ENCODE assay signal across 13 cellular contexts in genomic region chr17:27519550-27519949, GRCh38.
A peak's percentile ranks its signal among the peaks of the same experiment; 100 is the strongest.
DNase-seq lines count a peak whose midpoint lies in the region; ATAC-seq lines count a peak whose summit lies in the region.
"Had no signal": no experiment of that assay in that cellular context is flagged by ENCODE, and none has a peak within 500 bp of the region (broad histone marks: within the 10 kb centered on the region; RNA-seq: fewer than 3 reads in every experiment).

No MANE protein-coding gene starts in this region.

- H3K18ac ChIP-seq in neuronal stem cell (ENCODE audit: low read length), result peak overlapping the region; percentile 45

- peaks cover 2% of the 10 kb centered on the region for H3K79me1 ChIP-seq in neuronal stem cell (ENCODE audit: low read depth, low read length)

- H3K27ac ChIP-seq in neuronal stem cell (replicated peaks; ENCODE audit: low read length), result no peak overlapping the region
- H3K27ac ChIP-seq: hepatocyte, parathyroid adenoma had no signal

- no peak overlapping the region for H3K23ac ChIP-seq in neuronal stem cell (ENCODE audit: low read depth, low read length, poor library complexity)

- no peak overlapping the region for H3K4ac ChIP-seq in neuronal stem cell (ENCODE audit: low read length)

- no peak overlapping the region for H2BK5ac ChIP-seq in neuronal stem cell (ENCODE audit: low read length)

- ATAC-seq in GM18858 (IDR thresholded peaks at IDR 0.05; ENCODE audit: unreplicated experiment) (peak; percentile 45), GM21619 (IDR thresholded peaks at IDR 0.05; ENCODE audit: unreplicated experiment) (peak; percentile 65), HG03565 (IDR thresholded peaks at IDR 0.05; ENCODE audit: unreplicated experiment) (peak; percentile 57)
- ATAC-seq: CD8-positive, alpha-beta T cell had no signal

- DNase-seq in neuronal stem cell (ENCODE audit: low spot score) (no peak), EL (no peak), SK-N-DZ (ENCODE audit: low spot score) (no peak), dedifferentiated amniotic fluid mesenchymal stem cell (ENCODE audit: extremely low spot score) (no peak), NCI-H748 treated with DMSO at 0.1 percent for 48 hours (lab: John Stamatoyannopoulos, UW) (no peak)
- DNase-seq: CD8-positive, alpha-beta T cell; NCI-H226 had no signal

- H3K14ac ChIP-seq in neuronal stem cell (ENCODE audit: low read length), result no peak overlapping the region

- no peak overlapping the region for H3K4me3 ChIP-seq in neuronal stem cell (ENCODE audit: low read length in 2 of 2)
- H3K4me3 ChIP-seq: hepatocyte, lung had no signal

- no peaks in the 10 kb centered on the region for H3K9me3 ChIP-seq in neuronal stem cell (replicated peaks in 1 of 2; ENCODE audit: control insufficient read depth in 2 of 2, insufficient read depth in 1 of 2, low read depth in 1 of 2, low read length in 2 of 2)

- WGBS in neuronal stem cell (ENCODE audit: extremely low coverage in 2 of 2, insufficient read length in 2 of 2, insufficient replicate concordance in 1 of 2), 2 donors, result no CpG with 5 or more reads among the region's 4 CpGs

- peak overlapping the region; percentile 35 for H2AK5ac ChIP-seq in neuronal stem cell (ENCODE audit: low read depth, low read length)

- no peak overlapping the region for H4K91ac ChIP-seq in neuronal stem cell (ENCODE audit: low read depth, low read length, poor library complexity)

- H2BK12ac ChIP-seq in neuronal stem cell (ENCODE audit: low read length), result no peak overlapping the region

- no peak overlapping the region for H2BK120ac ChIP-seq in neuronal stem cell (ENCODE audit: low read depth, low read length)

- H2AFZ ChIP-seq in neuronal stem cell (ENCODE audit: low read length), result no peak overlapping the region
- H2AFZ ChIP-seq: hepatocyte, parathyroid adenoma had no signal

- H2BK15ac ChIP-seq in neuronal stem cell (ENCODE audit: low read length), result peak overlapping the region; percentile 31

- no peaks in the 10 kb centered on the region for H3K36me3 ChIP-seq in neuronal stem cell (replicated peaks in 1 of 2; ENCODE audit: control insufficient read depth in 2 of 2, insufficient read depth in 2 of 2, low read length in 2 of 2)

- H3K27me3 ChIP-seq in neuronal stem cell (ENCODE audit: control insufficient read depth in 3 of 3, insufficient read depth in 3 of 3, low read depth in 1 of 3, low read length in 3 of 3), result no peaks in the 10 kb centered on the region
- H3K27me3 ChIP-seq: hepatocyte had no signal

- no peak overlapping the region for H3K9ac ChIP-seq in neuronal stem cell (ENCODE audit: low read depth, low read length, poor library complexity)
- H3K9ac ChIP-seq: parathyroid adenoma had no signal

- no peak overlapping the region for H3K4me2 ChIP-seq in neuronal stem cell (ENCODE audit: insufficient read depth, low read length, poor library complexity, severe bottlenecking)
- H3K4me2 ChIP-seq: hepatocyte had no signal

- H3K4me1 ChIP-seq in neuronal stem cell (ENCODE audit: control insufficient read depth in 2 of 2, insufficient read depth in 1 of 2, low read depth in 1 of 2, low read length in 2 of 2), result peaks cover 20 to 28% of the 10 kb centered on the region in 2 donors
- H3K4me1 ChIP-seq: parathyroid adenoma had no signal

- H4K8ac ChIP-seq in neuronal stem cell (ENCODE audit: low read depth, low read length), result no peak overlapping the region
